Comparison of ENCODE assay signal across 8 cellular contexts in the genomic region with DNA sequence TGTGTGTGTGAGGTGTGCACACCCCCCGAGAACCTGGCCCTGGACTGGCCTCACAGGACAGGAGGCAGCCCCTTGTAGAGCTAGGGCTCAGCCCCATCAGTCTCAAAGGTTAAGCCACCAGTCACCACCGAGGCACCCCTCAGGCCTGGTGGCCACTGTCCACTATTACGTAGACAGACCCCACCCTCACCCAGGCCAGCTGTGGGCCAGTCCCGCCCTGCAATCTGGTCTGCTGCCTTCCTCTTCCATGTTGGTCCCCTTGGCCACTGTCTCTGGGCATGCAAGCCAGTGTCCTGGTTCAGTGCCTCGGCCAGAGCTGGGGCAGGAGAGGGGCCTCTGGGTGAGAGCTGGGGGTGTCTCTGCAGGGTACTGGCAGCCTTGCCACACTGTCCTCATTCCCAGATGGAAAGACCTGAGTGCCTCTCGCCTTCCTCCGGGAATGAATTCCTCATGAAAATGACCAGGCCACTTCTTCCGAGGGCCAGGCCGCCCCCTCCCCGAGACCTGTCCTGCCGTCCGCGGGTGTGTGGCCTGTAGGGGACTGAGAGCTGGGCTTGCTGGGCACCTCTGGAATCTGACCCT. TPM values are rescaled to one million over a fixed set of nuclear protein-coding genes. Genes with fewer than 3 reads are reported as not detected.
DNase-seq lines count a peak whose midpoint lies in the region; ATAC-seq, FAIRE-seq and TF ChIP-seq lines count a peak whose summit lies in the region.

No MANE protein-coding gene starts in this region.

- H3K79me2 ChIP-seq in DND-41 (ENCODE audit: insufficient read depth, low read length), result peaks cover 22% of the 10 kb centered on the region

- no peak for ATAC-seq in DND-41 (ENCODE audit: insufficient read depth, low read depth)
- ATAC-seq in pancreas, result peak in 1 of 4 donors; percentile 1
- ATAC-seq in GM18519 (IDR thresholded peaks at IDR 0.05; ENCODE audit: low FRiP score, unreplicated experiment), result no peak
- ATAC-seq in HG02885 (IDR thresholded peaks at IDR 0.05; ENCODE audit: poor library complexity, unreplicated experiment), result no peak

- DNase-seq in DND-41 (no peak), SJCRH30 (no peak), epithelial cell of proximal tubule (ENCODE audit: low read depth) (no peak), pancreas (peak in 4 of 6 donors; percentile 14 to 74 (median 50)), NCI-H345 (lab: John Stamatoyannopoulos, UW) (no peak), NCI-H1417 (lab: John Stamatoyannopoulos, UW) (no peak)

- H3K9me3 ChIP-seq in DND-41 (ENCODE audit: insufficient read depth, low read length, severe bottlenecking) (no peaks in the 10 kb centered on the region), SJCRH30 (replicated peaks) (0 out of 2 replicates have a peak, but pooled peaks cover 10% of the 10 kb centered on the region), pancreas (no peaks in the 10 kb centered on the region)

- intact Hi-C loops in pancreas (cut with DNase I), result no loop called here

- H3K27me3 ChIP-seq in DND-41 (ENCODE audit: insufficient read depth, low read length, poor library complexity) (no peaks in the 10 kb centered on the region), SJCRH30 (no peaks in the 10 kb centered on the region), pancreas (no peaks in the 10 kb centered on the region)

- peak overlapping the region; percentile 94 for H3K4me2 ChIP-seq in DND-41 (ENCODE audit: insufficient read depth, low read length)

- H4K20me1 ChIP-seq in DND-41 (ENCODE audit: insufficient read depth, low read length), result peaks cover 12% of the 10 kb centered on the region

- H3K27ac ChIP-seq in DND-41 (ENCODE audit: low read length), result peak overlapping the region; percentile 97
- peak overlapping the region; percentile 81; the same call in 1 of the 2 replicates for H3K27ac ChIP-seq in SJCRH30
- H3K27ac ChIP-seq in pancreas, result peak overlapping the region in 2 of 4 donors; percentile 71 to 81

- H2AFZ ChIP-seq in DND-41 (ENCODE audit: low read depth, low read length), result peak overlapping the region; percentile 91

- peaks cover 30% of the 10 kb centered on the region for H3K4me1 ChIP-seq in DND-41 (ENCODE audit: insufficient read depth, low read length)
- peaks cover 13% of the 10 kb centered on the region for H3K4me1 ChIP-seq in SJCRH30
- peaks cover 0 to 6% (median 3%) of the 10 kb centered on the region in 3 donors for H3K4me1 ChIP-seq in pancreas

- H3K4me3 ChIP-seq in DND-41 (ENCODE audit: low read depth in 1 of 2, low read length in 2 of 2), result peak overlapping the region; percentile 92 to 95; a peak in 3 of 4 replicates
- H3K4me3 ChIP-seq in SJCRH30, result peak overlapping the region; percentile 69; the same call in 1 of the 2 replicates
- peak overlapping the region; percentile 90 for H3K4me3 ChIP-seq in epithelial cell of proximal tubule (ENCODE audit: low read depth, low read length)
- peak overlapping the region in 3 of 4 donors; percentile 76 to 91 (median 86) for H3K4me3 ChIP-seq in pancreas

- TF ChIP-seq CTCF in DND-41 (IDR thresholded peaks at IDR 0.05; ENCODE audit: borderline replicate concordance, extremely low read depth, low read length, poor library complexity, severe bottlenecking), result no peak
- TF ChIP-seq CTCF in epithelial cell of proximal tubule (conservative IDR thresholded peaks at IDR 0.05; ENCODE audit: low read depth, low read length), result no peak
- no peak for TF ChIP-seq CTCF in pancreas (IDR thresholded peaks at IDR 0.05)

- H3K36me3 ChIP-seq in DND-41 (ENCODE audit: insufficient read depth, low read length), result peaks cover 27% of the 10 kb centered on the region
- H3K36me3 ChIP-seq in SJCRH30, result peaks cover 20% of the 10 kb centered on the region
- no peaks in the 10 kb centered on the region for H3K36me3 ChIP-seq in pancreas

- FAIRE-seq in pancreas (lab: Jason Lieb, UNC), result no peak

- WGBS in pancreas, 2 donors, result 85% methylated on average over 13 of the region's 13 CpGs

- H3K9ac ChIP-seq in DND-41 (ENCODE audit: low read depth, low read length), result peak overlapping the region; percentile 98

RNA-seq across cellular contexts. Expression of a gene that starts 0.9 kb away (rescaled TPM):
- total RNA-seq in SJCRH30 (2014; rRNA removed; shearing (Covaris generic)), result 0.06 and 0.20 TPM in 2 replicates
- total RNA-seq in epithelial cell of proximal tubule, result 0.29 TPM in 1 of 2 replicates, not detected in the other
- 1 to 10 TPM in 4 of 6 donors, under 1 TPM in 2; 0.14 to 2.4 (median 1.5) TPM for total RNA-seq in pancreas
- polyA plus RNA-seq in pancreas, result under 1 TPM; 0.40 to 0.57 TPM

RNA-seq across cellular contexts. Expression of a gene that starts 22.2 kb away (rescaled TPM):
- 91.7 and 117 TPM in 2 replicates for total RNA-seq in SJCRH30 (2014; rRNA removed; shearing (Covaris generic))
- total RNA-seq in epithelial cell of proximal tubule (56.1 and 64.1 TPM in 2 replicates), pancreas (10 to 100 TPM; 34.8 to 68.6 (median 51.6) TPM)
- polyA plus RNA-seq in pancreas, result 100 to 1,000 TPM; 115 to 138 TPM

Comparison
In these comparisons a context has a peak if more than half of its experiments do, and no peak if none do; other contexts are left out.
1. DNase-seq: peak in pancreas (4 of 6); none in DND-41 (single experiment), SJCRH30 (0 of 2), epithelial cell of proximal tubule (single experiment), NCI-H345 (single experiment) and NCI-H1417 (0 of 3).
2. Peak in every context shown above with its lines, with median percentiles within 50 percentile points of each other: H3K4me3 ChIP-seq.